ENCODE assay signal across 8 cellular contexts in genomic region chr13:41131192-41131591, GRCh38. TPM values are rescaled to one million over a fixed set of nuclear protein-coding genes. Genes with fewer than 3 reads are reported as not detected.
DNase-seq lines count a peak whose midpoint lies in the region; ATAC-seq and TF ChIP-seq lines count a peak whose summit lies in the region.
"Not testable (repeated sequence)": the region's sequence is repeated elsewhere in the genome, so short reads cannot be mapped to it uniquely, and the experiment has no call there.

No MANE protein-coding gene starts in this region.

- intact Hi-C loops in MCF 10A (cut with micrococcal nuclease); natural killer cell (cut with micrococcal nuclease): not testable (repeated sequence)
- intact Hi-C loops in left ventricle myocardium inferior (cut with micrococcal nuclease), result loop anchor here (5.0 kb wide), 1 partner anchor 61 kb away; the partner anchor contains the start of gene KBTBD7

- not testable (repeated sequence) for ATAC-seq in natural killer cell

- H3K4me2 ChIP-seq in BLaER1, result peak overlapping the region; percentile 91

- H4K20me1 ChIP-seq in BLaER1, result not testable (repeated sequence)

- peak overlapping the region; percentile 45 for H3K27ac Mint-ChIP-seq in HFFc6
- peak overlapping the region; percentile 19 for H3K27ac Mint-ChIP-seq in activated T-cell treated with anti-CD3 and anti-CD28 coated beads, Interleukin-2, amount 50 U/mL, for 24 hours
- H3K27ac Mint-ChIP-seq in MCF 10A (ENCODE audit: low read depth, unreplicated experiment); natural killer cell: not testable (repeated sequence)
- H3K27ac Mint-ChIP-seq in stimulated activated naive CD8-positive, alpha-beta T cell treated with anti-CD3 and anti-CD28 coated beads, Interleukin-15, Interleukin-2, amounts not matched to agents 100 ng/mL and 50 ng/mL, for 24 hours, result peak overlapping the region; percentile 61

- H3K36me3 ChIP-seq in BLaER1 (peaks cover 28% of the 10 kb centered on the region), SK-N-MC (ENCODE audit: insufficient read depth, low read length) (peaks cover 11% of the 10 kb centered on the region; the same call in 1 of the 2 replicates)
- H3K36me3 ChIP-seq in left ventricle myocardium inferior, result not testable (repeated sequence)

- H3K36me3 Mint-ChIP-seq in HFFc6 (ENCODE audit: low read depth), result peaks cover 16% of the 10 kb centered on the region
- H3K36me3 Mint-ChIP-seq in activated T-cell treated with anti-CD3 and anti-CD28 coated beads, Interleukin-2, amount 50 U/mL, for 24 hours (ENCODE audit: low read depth), result peaks cover 52% of the 10 kb centered on the region
- H3K36me3 Mint-ChIP-seq in MCF 10A (ENCODE audit: insufficient read depth, unreplicated experiment); natural killer cell: not testable (repeated sequence)
- peaks cover 21% of the 10 kb centered on the region for H3K36me3 Mint-ChIP-seq in stimulated activated naive CD8-positive, alpha-beta T cell treated with anti-CD3 and anti-CD28 coated beads, Interleukin-15, Interleukin-2, amounts not matched to agents 100 ng/mL and 50 ng/mL, for 24 hours (ENCODE audit: low read depth)

- POLR2A ChIA-PET in MCF 10A (lab: Yijun Ruan, JAX), result interaction anchor here (0.9 kb wide), 1 partner anchor 15 kb away, joined by 3 read pairs; no protein-coding TSS in a partner anchor

- not testable (repeated sequence) for BruUV-seq in MCF 10A (replicated peaks; lab: Mats Ljungman, UMichigan)

- not testable (repeated sequence) for H3K9ac ChIP-seq in BLaER1; SK-N-MC (ENCODE audit: insufficient read length)

- peaks cover 41% of the 10 kb centered on the region for H3K4me1 ChIP-seq in BLaER1
- peaks cover 66% of the 10 kb centered on the region for H3K4me1 ChIP-seq in left ventricle myocardium inferior

- H3K4me3 ChIP-seq in BLaER1, result 0 out of 2 replicates have a peak overlapping the region, but pooled peaks have one; percentile 2
- peak overlapping the region; percentile 88 for H3K4me3 ChIP-seq in SK-N-MC
- H3K4me3 ChIP-seq in left ventricle myocardium inferior, result peak overlapping the region; percentile 87

- not testable (repeated sequence) for DNase-seq in HFFc6; SK-N-MC (ENCODE audit: low read depth, low spot score); activated T-cell treated with anti-CD3 and anti-CD28 coated beads, Interleukin-2, amount 50 U/mL, for 24 hours; MCF 10A (ENCODE audit: unreplicated experiment); left ventricle myocardium inferior; natural killer cell

- TF ChIP-seq CTCF in HFFc6 (IDR thresholded peaks at IDR 0.05); MCF 10A (IDR thresholded peaks at IDR 0.05; ENCODE audit: unreplicated experiment); left ventricle myocardium inferior (IDR thresholded peaks at IDR 0.05; ENCODE audit: borderline replicate concordance); natural killer cell (IDR thresholded peaks at IDR 0.05): not testable (repeated sequence)

- not testable (repeated sequence) for H3K9me3 ChIP-seq in BLaER1; SK-N-MC (ENCODE audit: low read depth, low read length); left ventricle myocardium inferior (replicated peaks)

- H3K4me1 Mint-ChIP-seq in HFFc6 (ENCODE audit: low read depth) (peaks cover 50% of the 10 kb centered on the region), MCF 10A (ENCODE audit: insufficient read depth, unreplicated experiment) (peaks cover 31% of the 10 kb centered on the region), natural killer cell (peaks cover 40 to 41% of the 10 kb centered on the region in 2 donors)
- peaks cover 49% of the 10 kb centered on the region for H3K4me1 Mint-ChIP-seq in activated T-cell treated with anti-CD3 and anti-CD28 coated beads, Interleukin-2, amount 50 U/mL, for 24 hours (ENCODE audit: low read depth)
- peaks cover 51% of the 10 kb centered on the region for H3K4me1 Mint-ChIP-seq in stimulated activated naive CD8-positive, alpha-beta T cell treated with anti-CD3 and anti-CD28 coated beads, Interleukin-15, Interleukin-2, amounts not matched to agents 100 ng/mL and 50 ng/mL, for 24 hours (ENCODE audit: low read depth)

- not testable (repeated sequence) for H3K9me3 Mint-ChIP-seq in HFFc6; activated T-cell treated with anti-CD3 and anti-CD28 coated beads, Interleukin-2, amount 50 U/mL, for 24 hours; MCF 10A (ENCODE audit: unreplicated experiment); natural killer cell; stimulated activated naive CD8-positive, alpha-beta T cell treated with anti-CD3 and anti-CD28 coated beads, Interleukin-15, Interleukin-2, amounts not matched to agents 100 ng/mL and 50 ng/mL, for 24 hours

- H3K4me3 Mint-ChIP-seq in HFFc6 (peak overlapping the region; percentile 98), MCF 10A (ENCODE audit: unreplicated experiment) (peak overlapping the region; percentile 96), natural killer cell (peak overlapping the region; percentile 74)
- H3K4me3 Mint-ChIP-seq in activated T-cell treated with anti-CD3 and anti-CD28 coated beads, Interleukin-2, amount 50 U/mL, for 24 hours, result peak overlapping the region; percentile 93
- peak overlapping the region; percentile 93 for H3K4me3 Mint-ChIP-seq in stimulated activated naive CD8-positive, alpha-beta T cell treated with anti-CD3 and anti-CD28 coated beads, Interleukin-15, Interleukin-2, amounts not matched to agents 100 ng/mL and 50 ng/mL, for 24 hours

- not testable (repeated sequence) for H3K27me3 ChIP-seq in BLaER1; left ventricle myocardium inferior (ENCODE audit: low read depth)

- H3K27ac ChIP-seq in BLaER1, SK-N-MC: not testable (repeated sequence)
- peak overlapping the region; percentile 93 for H3K27ac ChIP-seq in left ventricle myocardium inferior (replicated peaks)

- CTCF ChIA-PET in MCF 10A (lab: Yijun Ruan, JAX), result interaction anchor here (0.6 kb wide), 2 partner anchors 76 to 90 kb away, joined by 3 read pairs; no protein-coding TSS in a partner anchor

- not testable (repeated sequence) for H3K27me3 Mint-ChIP-seq in HFFc6 (ENCODE audit: insufficient read depth); activated T-cell treated with anti-CD3 and anti-CD28 coated beads, Interleukin-2, amount 50 U/mL, for 24 hours; MCF 10A (ENCODE audit: insufficient read depth, unreplicated experiment); natural killer cell (ENCODE audit: low read depth in 2 of 2); stimulated activated naive CD8-positive, alpha-beta T cell treated with anti-CD3 and anti-CD28 coated beads, Interleukin-15, Interleukin-2, amounts not matched to agents 100 ng/mL and 50 ng/mL, for 24 hours

RNA-seq across cellular contexts. Expression of gene KBTBD6, which starts 1.4 kb away (rescaled TPM):
- 10 to 100 TPM; 10.8 to 13.0 (median 11.4) TPM for total RNA-seq in HFFc6 (2021; fragmentation: NEBNext Ultra II Directional; extraction: Animal tissue kit (Norgen Biotek cat#: 25700))
- total RNA-seq in MCF 10A (2022) (8.1 and 8.2 TPM in 2 replicates), left ventricle myocardium inferior (5.3 TPM), natural killer cell (1 to 10 TPM; 1.7 to 3.2 (median 3.1) TPM)

Comparison
In these comparisons a context has a peak if more than half of its experiments do, and no peak if none do; other contexts are left out.
1. H3K4me3 ChIP-seq: peak in every context shown above with its lines; median percentile 88 in SK-N-MC; 87 in left ventricle myocardium inferior; 2 in BLaER1.